Comparison of ENCODE assay signal across 1 cellular context in genomic region chr19:2503521-2504109, GRCh38.
TF ChIP-seq lines count a peak whose summit lies in the region.

No MANE protein-coding gene starts in this region.

TF ChIP-seq in HEK293T, 16 proteins besides CTCF, POLR2A, EP300 and RAD21 (continued from another document):
- TF ChIP-seq ZNF384 (IDR thresholded peaks at IDR 0.05): no peak
- TF ChIP-seq ELF4 (IDR thresholded peaks at IDR 0.05): no peak
- no peak for TF ChIP-seq ARNT (IDR thresholded peaks at IDR 0.05)
- TF ChIP-seq BHLHE40 (IDR thresholded peaks at IDR 0.05; ENCODE audit: borderline replicate concordance): no peak
- no peak for TF ChIP-seq SUZ12 (IDR thresholded peaks at IDR 0.05)
- no peak for TF ChIP-seq SP1 (IDR thresholded peaks at IDR 0.05)
